In genomic region chr6:138643210-138643609, GRCh38 we compare ENCODE assay signal across 1 cellular context.
TF ChIP-seq lines count a peak whose summit lies in the region.

No MANE protein-coding gene starts in this region.

TF ChIP-seq in HepG2, 621 proteins besides CTCF, POLR2A, EP300 and RAD21 (continued from another document and continues in another):
- TF ChIP-seq, protein P1, sequence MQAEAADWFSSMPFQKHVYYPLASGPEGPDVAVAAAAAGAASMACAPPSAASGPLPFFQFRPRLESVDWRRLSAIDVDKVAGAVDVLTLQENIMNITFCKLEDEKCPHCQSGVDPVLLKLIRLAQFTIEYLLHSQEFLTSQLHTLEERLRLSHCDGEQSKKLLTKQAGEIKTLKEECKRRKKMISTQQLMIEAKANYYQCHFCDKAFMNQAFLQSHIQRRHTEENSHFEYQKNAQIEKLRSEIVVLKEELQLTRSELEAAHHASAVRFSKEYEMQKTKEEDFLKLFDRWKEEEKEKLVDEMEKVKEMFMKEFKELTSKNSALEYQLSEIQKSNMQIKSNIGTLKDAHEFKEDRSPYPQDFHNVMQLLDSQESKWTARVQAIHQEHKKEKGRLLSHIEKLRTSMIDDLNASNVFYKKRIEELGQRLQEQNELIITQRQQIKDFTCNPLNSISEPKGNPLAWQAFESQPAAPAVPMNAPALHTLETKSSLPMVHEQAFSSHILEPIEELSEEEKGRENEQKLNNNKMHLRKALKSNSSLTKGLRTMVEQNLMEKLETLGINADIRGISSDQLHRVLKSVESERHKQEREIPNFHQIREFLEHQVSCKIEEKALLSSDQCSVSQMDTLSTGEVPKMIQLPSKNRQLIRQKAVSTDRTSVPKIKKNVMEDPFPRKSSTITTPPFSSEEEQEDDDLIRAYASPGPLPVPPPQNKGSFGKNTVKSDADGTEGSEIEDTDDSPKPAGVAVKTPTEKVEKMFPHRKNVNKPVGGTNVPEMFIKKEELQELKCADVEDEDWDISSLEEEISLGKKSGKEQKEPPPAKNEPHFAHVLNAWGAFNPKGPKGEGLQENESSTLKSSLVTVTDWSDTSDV (CRISPR knock-in tag; IDR thresholded peaks at IDR 0.05), result no peak
- TF ChIP-seq, protein P2, sequence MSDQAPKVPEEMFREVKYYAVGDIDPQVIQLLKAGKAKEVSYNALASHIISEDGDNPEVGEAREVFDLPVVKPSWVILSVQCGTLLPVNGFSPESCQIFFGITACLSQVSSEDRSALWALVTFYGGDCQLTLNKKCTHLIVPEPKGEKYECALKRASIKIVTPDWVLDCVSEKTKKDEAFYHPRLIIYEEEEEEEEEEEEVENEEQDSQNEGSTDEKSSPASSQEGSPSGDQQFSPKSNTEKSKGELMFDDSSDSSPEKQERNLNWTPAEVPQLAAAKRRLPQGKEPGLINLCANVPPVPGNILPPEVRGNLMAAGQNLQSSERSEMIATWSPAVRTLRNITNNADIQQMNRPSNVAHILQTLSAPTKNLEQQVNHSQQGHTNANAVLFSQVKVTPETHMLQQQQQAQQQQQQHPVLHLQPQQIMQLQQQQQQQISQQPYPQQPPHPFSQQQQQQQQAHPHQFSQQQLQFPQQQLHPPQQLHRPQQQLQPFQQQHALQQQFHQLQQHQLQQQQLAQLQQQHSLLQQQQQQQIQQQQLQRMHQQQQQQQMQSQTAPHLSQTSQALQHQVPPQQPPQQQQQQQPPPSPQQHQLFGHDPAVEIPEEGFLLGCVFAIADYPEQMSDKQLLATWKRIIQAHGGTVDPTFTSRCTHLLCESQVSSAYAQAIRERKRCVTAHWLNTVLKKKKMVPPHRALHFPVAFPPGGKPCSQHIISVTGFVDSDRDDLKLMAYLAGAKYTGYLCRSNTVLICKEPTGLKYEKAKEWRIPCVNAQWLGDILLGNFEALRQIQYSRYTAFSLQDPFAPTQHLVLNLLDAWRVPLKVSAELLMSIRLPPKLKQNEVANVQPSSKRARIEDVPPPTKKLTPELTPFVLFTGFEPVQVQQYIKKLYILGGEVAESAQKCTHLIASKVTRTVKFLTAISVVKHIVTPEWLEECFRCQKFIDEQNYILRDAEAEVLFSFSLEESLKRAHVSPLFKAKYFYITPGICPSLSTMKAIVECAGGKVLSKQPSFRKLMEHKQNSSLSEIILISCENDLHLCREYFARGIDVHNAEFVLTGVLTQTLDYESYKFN (CRISPR knock-in tag; conservative IDR thresholded peaks at IDR 0.05), result peak; percentile 51
- TF ChIP-seq KLF16 (CRISPR knock-in tag; IDR thresholded peaks at IDR 0.05) (no peak), AKAP8 (CRISPR knock-in tag; IDR thresholded peaks at IDR 0.05) (no peak), NCOR1 (IDR thresholded peaks at IDR 0.05; ENCODE audit: borderline replicate concordance, low read length) (peak; percentile 82; the same call in 1 of the 2 replicates), SKI (IDR thresholded peaks at IDR 0.05; ENCODE audit: partially characterized antibody) (peak; percentile 69), BATF2 (CRISPR knock-in tag; IDR thresholded peaks at IDR 0.05) (no peak), RFX3 (CRISPR knock-in tag; IDR thresholded peaks at IDR 0.05) (no peak), ZFP62 (CRISPR knock-in tag; IDR thresholded peaks at IDR 0.05) (no peak), ZSCAN30 (CRISPR knock-in tag; IDR thresholded peaks at IDR 0.05) (no peak), DRAP1 (CRISPR knock-in tag; IDR thresholded peaks at IDR 0.05) (no peak), ZNF564 (CRISPR knock-in tag; IDR thresholded peaks at IDR 0.05) (no peak), HOMEZ (CRISPR knock-in tag; IDR thresholded peaks at IDR 0.05; ENCODE audit: low read depth) (peak; percentile 94), ZNF256 (CRISPR knock-in tag; conservative IDR thresholded peaks at IDR 0.05) (no peak), ZSCAN5A (CRISPR knock-in tag; IDR thresholded peaks at IDR 0.05; ENCODE audit: borderline replicate concordance) (no peak), TOPORS (CRISPR knock-in tag; IDR thresholded peaks at IDR 0.05) (no peak), EHMT2 (IDR thresholded peaks at IDR 0.05; ENCODE audit: borderline replicate concordance, low read depth, low read length) (0 out of 2 replicates have a peak, but pooled peaks have one; percentile 54), HNF4G (IDR thresholded peaks at IDR 0.05; ENCODE audit: borderline replicate concordance, low read depth, low read length) (peak; percentile 36; the same call in 1 of the 2 replicates), HNF4G (CRISPR knock-in tag; IDR thresholded peaks at IDR 0.05; ENCODE audit: borderline replicate concordance, low read depth) (no peak), PAF1 (CRISPR knock-in tag; IDR thresholded peaks at IDR 0.05) (no peak), SP2 (CRISPR knock-in tag; IDR thresholded peaks at IDR 0.05) (no peak), GTF2F1 (IDR thresholded peaks at IDR 0.05; ENCODE audit: low read length) (no peak), NFYC (CRISPR knock-in tag; IDR thresholded peaks at IDR 0.05) (no peak), SNRNP70 (IDR thresholded peaks at IDR 0.05; ENCODE audit: low read depth, low read length) (no peak), REXO4 (CRISPR knock-in tag; IDR thresholded peaks at IDR 0.05; ENCODE audit: borderline replicate concordance) (no peak), HNF4A (CRISPR knock-in tag; IDR thresholded peaks at IDR 0.05) (peak; percentile 95), ARID3A (IDR thresholded peaks at IDR 0.05; ENCODE audit: low read depth, low read length) (peak; percentile 92), FOXP1 (IDR thresholded peaks at IDR 0.05) (0 out of 2 replicates have a peak, but pooled peaks have one; percentile 14), FOXP1 (CRISPR knock-in tag; IDR thresholded peaks at IDR 0.05) (peak; percentile 20; the same call in 1 of the 2 replicates), ZMAT5 (CRISPR knock-in tag; IDR thresholded peaks at IDR 0.05; ENCODE audit: borderline replicate concordance, low read depth) (no peak), ZBTB37 (CRISPR knock-in tag; IDR thresholded peaks at IDR 0.05) (no peak), ZNF549 (CRISPR knock-in tag; IDR thresholded peaks at IDR 0.05) (no peak), CREB1 (IDR thresholded peaks at IDR 0.05) (no peak), CREB1 (CRISPR knock-in tag; IDR thresholded peaks at IDR 0.05) (0 out of 2 replicates have a peak, but pooled peaks have one; percentile 48), RXRB (CRISPR knock-in tag; IDR thresholded peaks at IDR 0.05; ENCODE audit: borderline replicate concordance) (peak; percentile 72), FOXC1 (CRISPR knock-in tag; IDR thresholded peaks at IDR 0.05; ENCODE audit: borderline replicate concordance) (no peak), GZF1 (CRISPR knock-in tag; IDR thresholded peaks at IDR 0.05) (no peak), HMG20A (CRISPR knock-in tag; IDR thresholded peaks at IDR 0.05; ENCODE audit: borderline replicate concordance) (peak; percentile 70; the same call in 1 of the 2 replicates), TEAD2 (CRISPR knock-in tag; IDR thresholded peaks at IDR 0.05) (no peak), ZNF644 (CRISPR knock-in tag; IDR thresholded peaks at IDR 0.05; ENCODE audit: low read depth) (peak; percentile 75), ZBTB3 (CRISPR knock-in tag; IDR thresholded peaks at IDR 0.05; ENCODE audit: borderline replicate concordance, low read depth) (no peak), SP5 (CRISPR knock-in tag; IDR thresholded peaks at IDR 0.05; ENCODE audit: borderline replicate concordance, low read depth) (no peak), MAFG (CRISPR knock-in tag; IDR thresholded peaks at IDR 0.05) (no peak)
- TF ChIP-seq, protein P3, sequence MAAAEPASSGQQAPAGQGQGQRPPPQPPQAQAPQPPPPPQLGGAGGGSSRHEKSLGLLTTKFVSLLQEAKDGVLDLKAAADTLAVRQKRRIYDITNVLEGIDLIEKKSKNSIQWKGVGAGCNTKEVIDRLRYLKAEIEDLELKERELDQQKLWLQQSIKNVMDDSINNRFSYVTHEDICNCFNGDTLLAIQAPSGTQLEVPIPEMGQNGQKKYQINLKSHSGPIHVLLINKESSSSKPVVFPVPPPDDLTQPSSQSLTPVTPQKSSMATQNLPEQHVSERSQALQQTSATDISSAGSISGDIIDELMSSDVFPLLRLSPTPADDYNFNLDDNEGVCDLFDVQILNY (CRISPR knock-in tag; conservative IDR thresholded peaks at IDR 0.05), result no peak
- TF ChIP-seq, protein P4, sequence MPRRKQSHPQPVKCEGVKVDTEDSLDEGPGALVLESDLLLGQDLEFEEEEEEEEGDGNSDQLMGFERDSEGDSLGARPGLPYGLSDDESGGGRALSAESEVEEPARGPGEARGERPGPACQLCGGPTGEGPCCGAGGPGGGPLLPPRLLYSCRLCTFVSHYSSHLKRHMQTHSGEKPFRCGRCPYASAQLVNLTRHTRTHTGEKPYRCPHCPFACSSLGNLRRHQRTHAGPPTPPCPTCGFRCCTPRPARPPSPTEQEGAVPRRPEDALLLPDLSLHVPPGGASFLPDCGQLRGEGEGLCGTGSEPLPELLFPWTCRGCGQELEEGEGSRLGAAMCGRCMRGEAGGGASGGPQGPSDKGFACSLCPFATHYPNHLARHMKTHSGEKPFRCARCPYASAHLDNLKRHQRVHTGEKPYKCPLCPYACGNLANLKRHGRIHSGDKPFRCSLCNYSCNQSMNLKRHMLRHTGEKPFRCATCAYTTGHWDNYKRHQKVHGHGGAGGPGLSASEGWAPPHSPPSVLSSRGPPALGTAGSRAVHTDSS (CRISPR knock-in tag; conservative IDR thresholded peaks at IDR 0.05), result no peak
- TF ChIP-seq, protein P5, sequence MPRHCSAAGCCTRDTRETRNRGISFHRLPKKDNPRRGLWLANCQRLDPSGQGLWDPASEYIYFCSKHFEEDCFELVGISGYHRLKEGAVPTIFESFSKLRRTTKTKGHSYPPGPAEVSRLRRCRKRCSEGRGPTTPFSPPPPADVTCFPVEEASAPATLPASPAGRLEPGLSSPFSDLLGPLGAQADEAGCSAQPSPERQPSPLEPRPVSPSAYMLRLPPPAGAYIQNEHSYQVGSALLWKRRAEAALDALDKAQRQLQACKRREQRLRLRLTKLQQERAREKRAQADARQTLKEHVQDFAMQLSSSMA (CRISPR knock-in tag; IDR thresholded peaks at IDR 0.05), result no peak
- TF ChIP-seq, protein P6, sequence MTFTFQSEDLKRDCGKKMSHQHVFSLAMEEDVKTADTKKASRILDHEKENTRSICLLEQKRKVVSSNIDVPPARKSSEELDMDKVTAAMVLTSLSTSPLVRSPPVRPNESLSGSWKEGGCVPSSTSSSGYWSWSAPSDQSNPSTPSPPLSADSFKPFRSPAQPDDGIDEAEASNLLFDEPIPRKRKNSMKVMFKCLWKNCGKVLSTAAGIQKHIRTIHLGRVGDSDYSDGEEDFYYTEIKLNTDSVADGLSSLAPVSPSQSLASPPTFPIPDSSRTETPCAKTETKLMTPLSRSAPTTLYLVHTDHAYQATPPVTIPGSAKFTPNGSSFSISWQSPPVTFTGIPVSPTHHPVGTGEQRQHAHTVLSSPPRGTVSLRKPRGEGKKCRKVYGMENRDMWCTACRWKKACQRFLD (CRISPR knock-in tag; IDR thresholded peaks at IDR 0.05; ENCODE audit: borderline replicate concordance), result no peak
